Comparison of ENCODE assay signal across 15 cellular contexts in genomic region chr2:203787954-203788353, GRCh38.
A peak's percentile ranks its signal among the peaks of the same experiment; 100 is the strongest.
DNase-seq lines count a peak whose midpoint lies in the region; ATAC-seq and TF ChIP-seq lines count a peak whose summit lies in the region.
"Had no signal": no experiment of that assay in that cellular context is flagged by ENCODE, and none has a peak within 500 bp of the region (broad histone marks: within the 10 kb centered on the region; RNA-seq: fewer than 3 reads in every experiment).

No MANE protein-coding gene starts in this region.

- TF ChIP-seq POLR2A in upper lobe of left lung (IDR thresholded peaks at IDR 0.05) (no peak), stomach (IDR thresholded peaks at IDR 0.05) (no peak)

- H3K4me3 ChIP-seq in mucosa of descending colon = no peak overlapping the region
- H3K4me3 ChIP-seq in upper lobe of left lung = no peak overlapping the region
- no peak overlapping the region for H3K4me3 ChIP-seq in stomach
- H3K4me3 ChIP-seq: ovary had no signal

- 70 to 71% methylated on average over 2 of the region's 2 CpGs for WGBS in upper lobe of left lung, 2 donors
- WGBS in stomach, 5 donors = 68 to 72% (median 71%) methylated on average over 2 of the region's 2 CpGs

- peaks cover 27% of the 10 kb centered on the region for H3K4me1 Mint-ChIP-seq in activated CD4-positive, alpha-beta T cell treated with anti-CD3 and anti-CD28 coated beads, Interleukin-2, amount 10 ng/mL, durations not matched to agents 24 days and 14 days
- H3K4me1 Mint-ChIP-seq in dendritic cell treated with granulocyte-macrophage colony-stimulating factor and Interleukin-4, amounts not matched to agents 40 ng/mL and 50 ng/mL, for 4 days (ENCODE audit: low read depth) = peaks cover 52% of the 10 kb centered on the region

- no peaks in the 10 kb centered on the region for H3K36me3 Mint-ChIP-seq in activated CD4-positive, alpha-beta T cell treated with anti-CD3 and anti-CD28 coated beads, Interleukin-2, amount 10 ng/mL, durations not matched to agents 24 days and 14 days (ENCODE audit: low read depth)
- no peaks in the 10 kb centered on the region for H3K36me3 Mint-ChIP-seq in dendritic cell treated with granulocyte-macrophage colony-stimulating factor and Interleukin-4, amounts not matched to agents 40 ng/mL and 50 ng/mL, for 4 days (ENCODE audit: low read depth)
- H3K36me3 Mint-ChIP-seq: activated naive CD4-positive, alpha-beta T cell treated with anti-CD3 and anti-CD28 coated beads, Interleukin-2, amount 50 U/mL, for 24 hours had no signal

- no peaks in the 10 kb centered on the region for H3K27me3 Mint-ChIP-seq in activated CD4-positive, alpha-beta T cell treated with anti-CD3 and anti-CD28 coated beads, Interleukin-2, amount 10 ng/mL, durations not matched to agents 24 days and 14 days
- H3K27me3 Mint-ChIP-seq in dendritic cell treated with granulocyte-macrophage colony-stimulating factor and Interleukin-4, amounts not matched to agents 40 ng/mL and 50 ng/mL, for 4 days = peaks cover 3% of the 10 kb centered on the region
- H3K27me3 Mint-ChIP-seq: activated CD4-positive, alpha-beta T cell treated with anti-CD3 and anti-CD28 coated beads for 36 hours; activated naive CD4-positive, alpha-beta T cell treated with anti-CD3 and anti-CD28 coated beads, Interleukin-2, amount 50 U/mL, for 24 hours had no signal

- H3K27me3 ChIP-seq in upper lobe of left lung (no peaks in the 10 kb centered on the region), stomach (no peaks in the 10 kb centered on the region)
- H3K27me3 ChIP-seq: brain microvascular endothelial cell, ovary had no signal

- intact Hi-C loops in activated CD4-positive, alpha-beta T cell treated with anti-CD3 and anti-CD28 coated beads, Interleukin-2, amount 10 ng/mL, durations not matched to agents 24 days and 14 days (cut with micrococcal nuclease) = no loop called here
- intact Hi-C loops in dendritic cell treated with granulocyte-macrophage colony-stimulating factor and Interleukin-4, amounts not matched to agents 40 ng/mL and 50 ng/mL, for 4 days (cut with micrococcal nuclease) = loop anchor here (2.0 to 5.0 kb wide), 2 partner anchors 23 to 131 kb away; no protein-coding TSS in a partner anchor
- intact Hi-C loops in mucosa of descending colon (cut with DNase I, micrococcal nuclease) = no loop called here
- intact Hi-C loops in stomach (cut with DNase I; ENCODE audit: low total_unique reads) = no loop called here

- TF ChIP-seq CTCF in mucosa of descending colon (IDR thresholded peaks at IDR 0.05) (no peak), upper lobe of left lung (IDR thresholded peaks at IDR 0.05) (no peak), stomach (IDR thresholded peaks at IDR 0.05) (no peak)

- H3K27ac ChIP-seq in upper lobe of left lung = peak overlapping the region; percentile 40 to 67 (median 48)
- H3K27ac ChIP-seq in stomach = peak overlapping the region in 2 of 5 donors; percentile 4 to 57
- H3K27ac ChIP-seq: brain microvascular endothelial cell, ovary had no signal

- H3K9me3 Mint-ChIP-seq in activated CD4-positive, alpha-beta T cell treated with anti-CD3 and anti-CD28 coated beads, Interleukin-2, amount 10 ng/mL, durations not matched to agents 24 days and 14 days = peaks cover 6% of the 10 kb centered on the region
- no peaks in the 10 kb centered on the region for H3K9me3 Mint-ChIP-seq in dendritic cell treated with granulocyte-macrophage colony-stimulating factor and Interleukin-4, amounts not matched to agents 40 ng/mL and 50 ng/mL, for 4 days
- H3K9me3 Mint-ChIP-seq: activated naive CD4-positive, alpha-beta T cell treated with anti-CD3 and anti-CD28 coated beads, Interleukin-2, amount 50 U/mL, for 24 hours had no signal

- ATAC-seq in mucosa of descending colon = peak; percentile 15
- ATAC-seq in upper lobe of left lung (ENCODE audit: low FRiP score in 2 of 2) = peak in 1 of 2 donors; percentile 63
- ATAC-seq: activated CD4-positive, alpha-beta T cell treated with anti-CD3 and anti-CD28 coated beads for 36 hours had no signal

- no peak overlapping the region for H3K4me3 Mint-ChIP-seq in activated CD4-positive, alpha-beta T cell treated with anti-CD3 and anti-CD28 coated beads, Interleukin-2, amount 10 ng/mL, durations not matched to agents 24 days and 14 days
- H3K4me3 Mint-ChIP-seq in dendritic cell treated with granulocyte-macrophage colony-stimulating factor and Interleukin-4, amounts not matched to agents 40 ng/mL and 50 ng/mL, for 4 days = no peak overlapping the region
- H3K4me3 Mint-ChIP-seq: activated CD4-positive, alpha-beta T cell treated with anti-CD3 and anti-CD28 coated beads for 36 hours; activated naive CD4-positive, alpha-beta T cell treated with anti-CD3 and anti-CD28 coated beads, Interleukin-2, amount 50 U/mL, for 24 hours had no signal

- H3K36me3 ChIP-seq in mucosa of descending colon (ENCODE audit: low read depth) (no peaks in the 10 kb centered on the region), upper lobe of left lung (no peaks in the 10 kb centered on the region), stomach (no peaks in the 10 kb centered on the region)
- H3K36me3 ChIP-seq: brain microvascular endothelial cell, ovary had no signal

- no peak overlapping the region for H3K27ac Mint-ChIP-seq in activated CD4-positive, alpha-beta T cell treated with anti-CD3 and anti-CD28 coated beads, Interleukin-2, amount 10 ng/mL, durations not matched to agents 24 days and 14 days
- peak overlapping the region; percentile 80 for H3K27ac Mint-ChIP-seq in dendritic cell treated with granulocyte-macrophage colony-stimulating factor and Interleukin-4, amounts not matched to agents 40 ng/mL and 50 ng/mL, for 4 days
- H3K27ac Mint-ChIP-seq: activated CD4-positive, alpha-beta T cell treated with anti-CD3 and anti-CD28 coated beads for 36 hours; activated naive CD4-positive, alpha-beta T cell treated with anti-CD3 and anti-CD28 coated beads, Interleukin-2, amount 50 U/mL, for 24 hours had no signal

- H3K4me1 ChIP-seq in mucosa of descending colon (ENCODE audit: low read depth) = peaks cover 4% of the 10 kb centered on the region
- H3K4me1 ChIP-seq in upper lobe of left lung = peaks cover 27 to 37% (median 34%) of the 10 kb centered on the region in 4 donors
- peaks cover 0 to 9% (median 4%) of the 10 kb centered on the region in 4 donors for H3K4me1 ChIP-seq in stomach

- H3K9me3 ChIP-seq in mucosa of descending colon (no peaks in the 10 kb centered on the region), upper lobe of left lung (no peaks in the 10 kb centered on the region), stomach (no peaks in the 10 kb centered on the region)
- H3K9me3 ChIP-seq: ovary had no signal

- TF ChIP-seq EP300 in upper lobe of left lung (IDR thresholded peaks at IDR 0.05) (no peak), stomach (IDR thresholded peaks at IDR 0.05) (no peak)

- peak; percentile 45 for DNase-seq in activated CD4-positive, alpha-beta T cell treated with anti-CD3 and anti-CD28 coated beads, Interleukin-2, amount 10 ng/mL, durations not matched to agents 24 days and 14 days
- DNase-seq in activated CD4-positive, alpha-beta T cell treated with anti-CD3 and anti-CD28 coated beads, Interleukin-2, amount 50 U/mL, for 1 hour = no peak
- DNase-seq in mucosa of descending colon = no peak
- no peak for DNase-seq in upper lobe of left lung
- no peak for DNase-seq in stomach
- DNase-seq in HK-2 (ENCODE audit: unreplicated experiment) = no peak
- no peak for DNase-seq in germinal center (ENCODE audit: low spot score)
- DNase-seq: activated CD4-positive, alpha-beta T cell treated with anti-CD3 and anti-CD28 coated beads for 36 hours; brain microvascular endothelial cell; NCI-H2081; NCI-H748 treated with DMSO at 0.1 percent for 48 hours; ovary; T-helper 9 cell had no signal
